1 cellular context compared by ENCODE assay signal in the genomic region with DNA sequence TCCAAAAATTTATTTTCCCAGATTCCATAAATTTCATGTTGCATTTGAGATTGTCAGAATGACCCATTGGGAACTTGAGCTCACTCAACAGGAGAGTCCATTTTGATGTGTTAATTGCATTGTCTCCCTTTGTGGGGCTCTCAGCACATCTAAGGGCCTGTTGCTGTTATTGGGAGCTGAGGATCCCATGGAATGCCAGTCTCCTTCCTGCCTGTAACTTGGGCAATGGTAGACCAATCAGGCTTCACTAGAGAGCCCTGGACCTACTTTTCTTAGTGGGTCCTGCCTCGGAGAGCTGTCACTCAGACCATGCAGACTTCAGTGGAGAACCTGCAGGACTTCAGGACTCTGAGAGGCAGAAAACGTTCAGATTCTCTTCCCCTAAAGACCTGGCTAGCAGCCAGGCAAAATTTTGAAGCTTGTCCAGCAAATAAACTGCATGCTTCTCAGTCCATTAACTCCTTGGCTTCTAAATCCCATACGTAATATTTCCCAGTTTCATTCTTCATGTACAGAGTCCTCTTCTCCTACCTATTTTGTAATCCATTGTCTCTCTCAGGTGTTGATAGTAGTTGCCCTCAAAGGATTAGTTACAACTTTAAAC.
TF ChIP-seq lines count a peak whose summit lies in the region.

No MANE protein-coding gene starts in this region.

TF ChIP-seq in IMR-90, 13 proteins besides CTCF, POLR2A, EP300 and RAD21:
- TF ChIP-seq BHLHE40 (IDR thresholded peaks at IDR 0.05; ENCODE audit: low read depth, low read length) (no peak), CHD1 (IDR thresholded peaks at IDR 0.05; ENCODE audit: low read depth, low read length) (no peak), FOS (IDR thresholded peaks at IDR 0.05; ENCODE audit: low read depth, low read length) (no peak), MAFK (IDR thresholded peaks at IDR 0.05; ENCODE audit: low read depth, low read length) (no peak), MAZ (IDR thresholded peaks at IDR 0.05; ENCODE audit: borderline replicate concordance, low read depth, low read length) (no peak), RCOR1 (IDR thresholded peaks at IDR 0.05; ENCODE audit: insufficient replicate concordance, low read length) (no peak), CEBPB (IDR thresholded peaks at IDR 0.05; ENCODE audit: low read depth, low read length) (no peak), SMC3 (IDR thresholded peaks at IDR 0.05; ENCODE audit: low read depth, low read length) (no peak)
- TF ChIP-seq, protein P1, sequence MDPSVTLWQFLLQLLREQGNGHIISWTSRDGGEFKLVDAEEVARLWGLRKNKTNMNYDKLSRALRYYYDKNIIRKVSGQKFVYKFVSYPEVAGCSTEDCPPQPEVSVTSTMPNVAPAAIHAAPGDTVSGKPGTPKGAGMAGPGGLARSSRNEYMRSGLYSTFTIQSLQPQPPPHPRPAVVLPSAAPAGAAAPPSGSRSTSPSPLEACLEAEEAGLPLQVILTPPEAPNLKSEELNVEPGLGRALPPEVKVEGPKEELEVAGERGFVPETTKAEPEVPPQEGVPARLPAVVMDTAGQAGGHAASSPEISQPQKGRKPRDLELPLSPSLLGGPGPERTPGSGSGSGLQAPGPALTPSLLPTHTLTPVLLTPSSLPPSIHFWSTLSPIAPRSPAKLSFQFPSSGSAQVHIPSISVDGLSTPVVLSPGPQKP (IDR thresholded peaks at IDR 0.05; ENCODE audit: borderline replicate concordance, low read depth, low read length): no peak
- TF ChIP-seq, protein P2, sequence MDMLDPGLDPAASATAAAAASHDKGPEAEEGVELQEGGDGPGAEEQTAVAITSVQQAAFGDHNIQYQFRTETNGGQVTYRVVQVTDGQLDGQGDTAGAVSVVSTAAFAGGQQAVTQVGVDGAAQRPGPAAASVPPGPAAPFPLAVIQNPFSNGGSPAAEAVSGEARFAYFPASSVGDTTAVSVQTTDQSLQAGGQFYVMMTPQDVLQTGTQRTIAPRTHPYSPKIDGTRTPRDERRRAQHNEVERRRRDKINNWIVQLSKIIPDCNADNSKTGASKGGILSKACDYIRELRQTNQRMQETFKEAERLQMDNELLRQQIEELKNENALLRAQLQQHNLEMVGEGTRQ (IDR thresholded peaks at IDR 0.05; ENCODE audit: low read depth, low read length): no peak
TF ChIP-seq in IMR-90: peak in this region for 0.
